In genomic region chr2:240852671-240853314, GRCh38 we compare ENCODE assay signal across 19 cellular contexts. TPM values are rescaled to one million over a fixed set of nuclear protein-coding genes. Genes with fewer than 3 reads are reported as not detected.
DNase-seq lines count a peak whose midpoint lies in the region; ATAC-seq and TF ChIP-seq lines count a peak whose summit lies in the region.
"Had no signal": no experiment of that assay in that cellular context is flagged by ENCODE, and none has a peak within 500 bp of the region (broad histone marks: within the 10 kb centered on the region; RNA-seq: fewer than 3 reads in every experiment).

No MANE protein-coding gene starts in this region.

- H3K27ac ChIP-seq in neural progenitor cell = no peak overlapping the region
- H3K27ac ChIP-seq: BLaER1 treated with 17β-estradiol and CSF1 and Interleukin-3, amounts not matched to agents 10 nM and 100 nM; HL-60 had no signal

- H3K4me3 ChIP-seq in neural progenitor cell = no peak overlapping the region
- H3K4me3 ChIP-seq: BLaER1 treated with 17β-estradiol and CSF1 and Interleukin-3, amounts not matched to agents 10 nM and 100 nM; GM12878; HAP-1 had no signal

- no peaks in the 10 kb centered on the region for H3K27me3 ChIP-seq in neural progenitor cell
- H3K27me3 ChIP-seq: BLaER1 treated with 17β-estradiol and CSF1 and Interleukin-3, amounts not matched to agents 10 nM and 100 nM had no signal

- peaks cover 18% of the 10 kb centered on the region for H3F3A ChIP-seq in neural progenitor cell (ENCODE audit: low read depth)

- H3K27me3 Mint-ChIP-seq in neural progenitor cell (ENCODE audit: insufficient read depth, low read depth) = peaks cover 9% of the 10 kb centered on the region
- H3K27me3 Mint-ChIP-seq: B cell had no signal

- no peaks in the 10 kb centered on the region for H3K79me2 ChIP-seq in neural progenitor cell (ENCODE audit: low read depth)

- peak overlapping the region; percentile 74 for H3K27ac Mint-ChIP-seq in neural progenitor cell
- H3K27ac Mint-ChIP-seq: B cell; CD8-positive, alpha-beta T cell had no signal

- peak; percentile 5 for DNase-seq in activated T-cell treated with anti-CD3 and anti-CD28 coated beads, Interleukin-2, amount 50 U/mL, for 1 hour
- DNase-seq in activated T-cell treated with anti-CD3 and anti-CD28 coated beads for 4 hours = no peak
- DNase-seq in cerebellar cortex (ENCODE audit: low spot score) = peak; percentile 45
- DNase-seq in neural progenitor cell (ENCODE audit: low spot score) = no peak
- no peak for DNase-seq in KBM-7
- DNase-seq in activated naive CD4-positive, alpha-beta T cell treated with Interleukin-2 at 50 U/mL for 16 hours = no peak
- DNase-seq: 8988T; Calu3; CD8-positive, alpha-beta T cell; DMS79 treated with DMSO at 0.1 percent for 48 hours; GOT3 had no signal

- H3K4me3 Mint-ChIP-seq in neural progenitor cell = no peak overlapping the region
- H3K4me3 Mint-ChIP-seq: B cell; CD8-positive, alpha-beta T cell had no signal

- peaks cover 12% of the 10 kb centered on the region for H3K9me3 Mint-ChIP-seq in neural progenitor cell

- ATAC-seq in HG03439 (IDR thresholded peaks at IDR 0.05; ENCODE audit: unreplicated experiment) = no peak
- ATAC-seq: CD8-positive, alpha-beta T cell; GM12878 had no signal

- H4K20me1 ChIP-seq in neural progenitor cell (ENCODE audit: low read depth) = peaks cover 5% of the 10 kb centered on the region
- H4K20me1 ChIP-seq: BLaER1 treated with 17β-estradiol and CSF1 and Interleukin-3, amounts not matched to agents 10 nM and 100 nM had no signal

- H3K36me3 Mint-ChIP-seq in neural progenitor cell = no peaks in the 10 kb centered on the region
- H3K36me3 Mint-ChIP-seq: CD8-positive, alpha-beta T cell had no signal

- no peaks in the 10 kb centered on the region for H3K36me3 ChIP-seq in neural progenitor cell
- H3K36me3 ChIP-seq: HAP-1 had no signal

- H3K4me1 ChIP-seq in neural progenitor cell = peaks cover 15% of the 10 kb centered on the region
- H3K4me1 ChIP-seq: BLaER1 treated with 17β-estradiol and CSF1 and Interleukin-3, amounts not matched to agents 10 nM and 100 nM had no signal

- H3K9ac ChIP-seq in neural progenitor cell = no peak overlapping the region
- H3K9ac ChIP-seq: BLaER1 treated with 17β-estradiol and CSF1 and Interleukin-3, amounts not matched to agents 10 nM and 100 nM had no signal

- H3K9me3 ChIP-seq in neural progenitor cell (ENCODE audit: low read depth) = no peaks in the 10 kb centered on the region

- in situ Hi-C loops in KBM-7 (cut with MboI; ENCODE audit: low pct_unique_long_range_greater_than_20kb, low sequenced_read_pairs) = no loop called here

- peaks cover 16% of the 10 kb centered on the region for H3K4me1 Mint-ChIP-seq in neural progenitor cell
- H3K4me1 Mint-ChIP-seq: B cell had no signal

- no peak overlapping the region for H3K4me2 ChIP-seq in neural progenitor cell
- H3K4me2 ChIP-seq: BLaER1 treated with 17β-estradiol and CSF1 and Interleukin-3, amounts not matched to agents 10 nM and 100 nM had no signal

- TF ChIP-seq CTCF in neural progenitor cell (IDR thresholded peaks at IDR 0.05) = no peak

- H2AFZ ChIP-seq in neural progenitor cell (replicated peaks) = no peak overlapping the region

RNA-seq across cellular contexts. Expression of gene AGXT, which starts 15.8 kb away (rescaled TPM):
- total RNA-seq in neural progenitor cell (ENCODE audit: low replicate concordance) = not detected in 2 replicates
- total RNA-seq: A673; B cell; Calu3; CD8-positive, alpha-beta T cell; HT1080 had no signal

RNA-seq across cellular contexts. Expression of gene KIF1A, which starts 32.8 kb away (rescaled TPM):
- total RNA-seq in neural progenitor cell (ENCODE audit: low replicate concordance) = 29.9 and 41.1 TPM in 2 replicates
- total RNA-seq: B cell; CD8-positive, alpha-beta T cell had no signal

RNA-seq across cellular contexts. Expression of gene MAB21L4, which starts 43.2 kb away (rescaled TPM):
- not detected in 2 replicates for total RNA-seq in neural progenitor cell (ENCODE audit: low replicate concordance)
- total RNA-seq: A673; B cell; CD8-positive, alpha-beta T cell; GM12878; HT1080 had no signal

RNA-seq across cellular contexts. Expression of gene CROCC2, which starts 53.3 kb away (rescaled TPM):
- not detected in 2 replicates for total RNA-seq in neural progenitor cell (ENCODE audit: low replicate concordance)
- total RNA-seq: A673; B cell; Calu3; CD8-positive, alpha-beta T cell; GM12878; HT1080 had no signal

Comparison
In these comparisons a context has a peak if more than half of its experiments do, and no peak if none do; other contexts are left out.
1. DNase-seq: peak in activated T-cell treated with anti-CD3 and anti-CD28 coated beads, Interleukin-2, amount 50 U/mL, for 1 hour (single experiment) and cerebellar cortex (single experiment); none in activated T-cell treated with anti-CD3 and anti-CD28 coated beads for 4 hours (single experiment), neural progenitor cell (single experiment), KBM-7 (single experiment) and activated naive CD4-positive, alpha-beta T cell treated with Interleukin-2 at 50 U/mL for 16 hours (single experiment).